In the genomic region with DNA sequence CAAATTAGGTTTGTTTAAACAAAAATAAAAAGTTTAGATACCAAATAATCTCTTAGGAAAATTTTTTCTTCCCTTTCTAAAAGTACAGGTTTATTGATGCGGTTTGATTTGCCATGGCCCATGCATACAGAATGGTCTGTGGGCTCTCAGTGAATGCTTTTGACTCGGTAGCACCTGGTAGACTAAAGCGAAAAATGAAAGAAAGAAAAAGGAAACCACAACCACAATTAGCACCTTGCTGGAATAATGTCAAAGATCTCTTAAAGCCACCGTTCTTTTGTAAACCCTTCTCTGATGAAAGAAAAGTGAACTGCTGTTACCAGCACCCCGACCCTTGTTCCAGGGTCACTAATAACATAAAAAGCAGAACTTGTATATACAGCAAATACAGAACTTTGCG, we compare ENCODE assay signal across 11 cellular contexts.
A peak's percentile ranks its signal among the peaks of the same experiment; 100 is the strongest.
DNase-seq lines count a peak whose midpoint lies in the region; ATAC-seq and TF ChIP-seq lines count a peak whose summit lies in the region.
"Had no signal": no experiment of that assay in that cellular context is flagged by ENCODE, and none has a peak within 500 bp of the region (broad histone marks: within the 10 kb centered on the region; RNA-seq: fewer than 3 reads in every experiment).

No MANE protein-coding gene starts in this region.

- no peak overlapping the region for H3K27ac ChIP-seq in PC-9

- no peak overlapping the region for H3K4me2 ChIP-seq in PC-9

- H3K4me1 ChIP-seq in PC-9 (replicated peaks; ENCODE audit: insufficient read depth) = no peaks in the 10 kb centered on the region

- peaks cover 5% of the 10 kb centered on the region; the same call in 1 of the 2 replicates for H3K9me3 ChIP-seq in PC-9 (ENCODE audit: insufficient read depth, low read depth)

- ATAC-seq in GM18505 (IDR thresholded peaks at IDR 0.05; ENCODE audit: unreplicated experiment) (peak; percentile 94), GM19455 (IDR thresholded peaks at IDR 0.05; ENCODE audit: unreplicated experiment) (peak; percentile 98), HG02938 (IDR thresholded peaks at IDR 0.05; ENCODE audit: unreplicated experiment) (peak; percentile 95)

- no peak for TF ChIP-seq POLR2A in GM18505 (IDR thresholded peaks at IDR 0.05; ENCODE audit: borderline replicate concordance, extremely low read depth, insufficient read depth, insufficient read length)

- H3K27me3 ChIP-seq in PC-9 (ENCODE audit: insufficient read depth, low read depth) = no peaks in the 10 kb centered on the region

- peak; percentile 80 for DNase-seq in Jurkat, Clone E6-1 (ENCODE audit: low read depth, low spot score)
- DNase-seq in midbrain (lab: John Stamatoyannopoulos, UW) = no peak
- DNase-seq in DMS153 treated with DMSO at 0.1 percent for 48 hours (lab: John Stamatoyannopoulos, UW; ENCODE audit: unreplicated experiment) = no peak
- DNase-seq in PC-9 = no peak
- DNase-seq in mucosa of gallbladder (ENCODE audit: low spot score) = no peak
- DNase-seq: activated effector memory CD4-positive, alpha-beta T cell treated with Interleukin-2 at 50 U/mL for 16 hours; foreskin fibroblast had no signal

- H3K79me2 ChIP-seq in PC-9 (ENCODE audit: low read depth) = no peaks in the 10 kb centered on the region; the same call in 1 of the 2 replicates

- H3K9me2 ChIP-seq in PC-9 (ENCODE audit: insufficient read depth) = no peaks in the 10 kb centered on the region

- POLR2A ChIA-PET in PC-9 (lab: Charles Lee; ENCODE audit: unreplicated experiment) = no interaction called here

- no peaks in the 10 kb centered on the region for H3K36me3 ChIP-seq in PC-9 (ENCODE audit: low read depth)

- no TSS peak for BruUV-seq in PC-9 (replicated peaks; lab: Mats Ljungman, UMichigan)

- H3F3A ChIP-seq in PC-9 (ENCODE audit: insufficient read depth, low read depth) = no peaks in the 10 kb centered on the region

- TF ChIP-seq CTCF in PC-9 (conservative IDR thresholded peaks at IDR 0.05) = no peak

- H3K4me3 ChIP-seq in Jurkat, Clone E6-1 (ENCODE audit: low read length) = no peak overlapping the region
- no peak overlapping the region for H3K4me3 ChIP-seq in PC-9
- H3K4me3 ChIP-seq: lung had no signal

- no peaks in the 10 kb centered on the region for H4K20me1 ChIP-seq in PC-9 (ENCODE audit: insufficient read depth)

- CTCF ChIA-PET in PC-9 (lab: Charles Lee) = no interaction called here

- H2AFZ ChIP-seq in PC-9 = no peak overlapping the region

- intact Hi-C loops in PC-9 (cut with micrococcal nuclease; ENCODE audit: unreplicated experiment) = no loop called here
